8 cellular contexts compared by ENCODE assay signal in the genomic region with DNA sequence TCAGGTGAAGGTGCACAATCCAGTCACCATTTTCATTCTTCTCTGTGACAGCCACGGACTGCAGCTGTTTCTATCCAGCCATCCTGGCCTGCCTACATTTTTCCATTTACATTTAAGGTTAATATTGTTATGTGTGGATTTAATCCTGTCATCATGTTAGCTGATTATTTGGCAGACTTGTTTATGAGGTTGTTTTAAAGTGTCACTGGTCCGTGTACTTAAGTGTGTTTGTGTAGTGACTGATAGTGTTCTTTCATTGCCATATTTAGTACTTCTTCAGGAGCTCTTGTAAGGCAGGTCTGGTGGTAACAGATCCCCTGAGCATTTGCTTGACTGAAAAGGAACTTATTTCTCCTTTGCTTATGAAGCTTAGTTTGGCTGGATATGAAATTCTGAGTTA.
"Had no signal": no experiment of that assay in that cellular context is flagged by ENCODE, and none has a peak within 500 bp of the region (broad histone marks: within the 10 kb centered on the region; RNA-seq: fewer than 3 reads in every experiment).

No MANE protein-coding gene starts in this region.

- H3K4me3 ChIP-seq: GM23248, HAP-1, K562 had no signal

- H3K27ac Mint-ChIP-seq: HFFc6 had no signal

- DNase-seq: GM23248, GOT3, H7, HFFc6, IMR-90 had no signal

- ATAC-seq: HCT116, K562 had no signal

- H3K4me1 ChIP-seq: HAP-1 had no signal

- H3K4me3 Mint-ChIP-seq: HFFc6 had no signal

- H3K9me3 ChIP-seq: HAP-1 had no signal

- H3K9me3 Mint-ChIP-seq: HFFc6 had no signal

- H3K36me3 ChIP-seq: HAP-1 had no signal

- H3K27ac ChIP-seq: GM23248 had no signal

- H3K9ac ChIP-seq: GM23248 had no signal
